29 cellular contexts compared by ENCODE assay signal in the genomic region with DNA sequence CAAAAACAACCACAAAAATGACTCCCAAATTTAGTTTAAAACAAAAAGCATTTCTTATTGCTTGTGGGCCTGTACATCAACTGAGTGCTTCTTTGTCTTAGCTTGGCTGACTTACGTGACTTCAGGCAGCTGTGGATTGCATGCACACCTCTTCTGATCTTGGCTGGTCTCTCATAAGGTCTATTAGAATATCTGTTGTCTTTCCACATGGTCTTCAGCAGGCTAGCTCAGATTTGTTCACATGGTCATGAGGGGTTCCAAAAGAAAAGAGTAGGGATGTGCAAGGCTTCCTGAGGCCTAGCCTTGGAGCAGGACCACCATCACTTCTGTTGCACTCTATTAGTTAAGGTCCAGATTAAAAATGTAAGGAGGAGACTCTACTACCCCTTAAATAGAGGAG.
"Had no signal": no experiment of that assay in that cellular context is flagged by ENCODE, and none has a peak within 500 bp of the region (broad histone marks: within the 10 kb centered on the region; RNA-seq: fewer than 3 reads in every experiment).

No MANE protein-coding gene starts in this region.

- H3K4me3 ChIP-seq: colonic mucosa, coronary artery, dorsolateral prefrontal cortex, esophagus muscularis mucosa, esophagus squamous epithelium, gastrocnemius medialis, gastroesophageal sphincter, heart left ventricle, heart right ventricle had no signal

- DNase-seq: colonic mucosa; cortex of kidney; dermis blood vessel endothelial cell; dorsolateral prefrontal cortex; effector CD4-positive, alpha-beta T cell; effector CD8-positive, alpha-beta T cell; effector memory CD4-positive, alpha-beta T cell; effector memory CD8-positive, alpha-beta T cell; endodermal cell; erythroblast; esophagus squamous epithelium; foreskin fibroblast; foreskin keratinocyte; foreskin melanocyte; gastrocnemius medialis; glutamatergic neuron; head of caudate nucleus; heart left ventricle; heart right ventricle had no signal

- H3K36me3 ChIP-seq: colonic mucosa, esophagus muscularis mucosa, esophagus squamous epithelium, gastrocnemius medialis, gastroesophageal sphincter, heart left ventricle, heart right ventricle had no signal

- H3K4me3 Mint-ChIP-seq: dendritic cell treated with granulocyte-macrophage colony-stimulating factor and Interleukin-4, amounts not matched to agents 40 ng/mL and 50 ng/mL, for 4 days; effector memory CD8-positive, alpha-beta T cell; endodermal cell had no signal

- ATAC-seq: effector memory CD8-positive, alpha-beta T cell; esophagus mucosa; foreskin keratinocyte; gastrocnemius medialis; gastroesophageal sphincter; heart left ventricle; heart right ventricle had no signal

- H3K27me3 ChIP-seq: colonic mucosa, dorsolateral prefrontal cortex, esophagus muscularis mucosa, esophagus squamous epithelium, foreskin keratinocyte, gastrocnemius medialis, gastroesophageal sphincter, heart left ventricle, heart right ventricle had no signal

- H3K4me1 ChIP-seq: colonic mucosa, esophagus muscularis mucosa, esophagus squamous epithelium, foreskin keratinocyte, gastrocnemius medialis, gastroesophageal sphincter, heart left ventricle had no signal

- H3K9me3 ChIP-seq: colonic mucosa, esophagus muscularis mucosa, esophagus squamous epithelium, gastrocnemius medialis, gastroesophageal sphincter, heart left ventricle, heart right ventricle had no signal

- FAIRE-seq: colon, endometrium, endothelial cell of umbilical vein, frontal cortex had no signal

- H3K9me3 Mint-ChIP-seq: effector memory CD8-positive, alpha-beta T cell; endodermal cell had no signal

- H3K4me1 Mint-ChIP-seq: endodermal cell had no signal

- H3K27me3 Mint-ChIP-seq: dendritic cell treated with granulocyte-macrophage colony-stimulating factor and Interleukin-4, amounts not matched to agents 40 ng/mL and 50 ng/mL, for 4 days had no signal

- H3K27ac Mint-ChIP-seq: dendritic cell treated with granulocyte-macrophage colony-stimulating factor and Interleukin-4, amounts not matched to agents 40 ng/mL and 50 ng/mL, for 4 days; effector memory CD8-positive, alpha-beta T cell; endodermal cell had no signal

- H3K27ac ChIP-seq: colonic mucosa, coronary artery, dorsolateral prefrontal cortex, epithelial cell of prostate, esophagus muscularis mucosa, esophagus squamous epithelium, foreskin keratinocyte, gastrocnemius medialis, gastroesophageal sphincter, heart left ventricle, heart right ventricle had no signal
